In the genomic region with DNA sequence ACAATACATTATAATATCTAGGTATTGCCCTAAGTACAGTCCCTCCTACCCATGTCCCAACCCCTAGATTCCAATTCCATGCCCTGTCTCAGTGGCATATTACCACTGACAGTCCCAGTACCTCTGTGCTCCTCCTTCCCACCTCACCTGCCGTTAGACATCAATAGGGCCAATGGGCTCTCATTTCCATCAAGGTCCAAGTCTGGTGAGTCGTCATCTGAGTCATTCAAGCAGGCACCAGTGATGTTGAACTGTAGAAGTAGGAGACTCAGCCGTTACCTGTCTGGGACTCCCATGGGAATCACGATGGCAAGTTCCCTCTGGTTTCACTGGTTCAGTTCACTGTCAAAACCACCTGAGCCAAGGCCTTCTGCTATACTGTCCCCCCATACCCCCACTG, we compare ENCODE assay signal across 23 cellular contexts. TPM values are rescaled to one million over a fixed set of nuclear protein-coding genes. Genes with fewer than 3 reads are reported as not detected.
DNase-seq lines count a peak whose midpoint lies in the region; ATAC-seq, FAIRE-seq and TF ChIP-seq lines count a peak whose summit lies in the region.
"Had no signal": no experiment of that assay in that cellular context is flagged by ENCODE, and none has a peak within 500 bp of the region (broad histone marks: within the 10 kb centered on the region; RNA-seq: fewer than 3 reads in every experiment).

No MANE protein-coding gene starts in this region.

- FAIRE-seq in keratinocyte (lab: Jason Lieb, UNC) = peak; percentile 13
- FAIRE-seq: GM12891, HTR-8/SVneo had no signal

- TF ChIP-seq RAD21 in HCT116 (IDR thresholded peaks at IDR 0.05; ENCODE audit: low read depth) = no peak

- peaks cover 2% of the 10 kb centered on the region for H3K4me1 Mint-ChIP-seq in activated CD4-positive, alpha-beta T cell treated with anti-CD3 and anti-CD28 coated beads, Interleukin-2, amount 10 ng/mL, durations not matched to agents 24 days and 14 days
- no peaks in the 10 kb centered on the region for H3K4me1 Mint-ChIP-seq in activated T-helper 1 cell treated with anti-CD3 and anti-CD28 coated beads, Interleukin-12 subunit alpha, Interleukin-12 subunit beta, Interleukin-2, Interleukin-4 antibody, amounts not matched to agents 30 ng/mL and 10 ng/mL and 1 ng/mL, durations not matched to agents 14 hours and 24 hours and 36 hours (ENCODE audit: low read depth)
- H3K4me1 Mint-ChIP-seq in activated T-cell treated with anti-CD3 and anti-CD28 coated beads, Interleukin-2, amount 50 U/mL, for 4 hours (ENCODE audit: low read depth) = no peaks in the 10 kb centered on the region
- H3K4me1 Mint-ChIP-seq: CD4-positive, CD25-positive, alpha-beta regulatory T cell had no signal

- H3K79me2 ChIP-seq in HCT116 (ENCODE audit: insufficient read depth, low read length) (no peaks in the 10 kb centered on the region), keratinocyte (ENCODE audit: control insufficient read depth, insufficient read depth, low read length) (no peaks in the 10 kb centered on the region)

- dilution Hi-C loops in keratinocyte (cut with MboI; ENCODE audit: extremely low pct_ligation_motif_present, low sequenced_read_pairs) = no loop called here

- CTCF ChIA-PET in HCT116 (lab: Charles Lee) = no interaction called here

- H3K27me3 ChIP-seq in HCT116 (ENCODE audit: insufficient read depth, low read length) = no peaks in the 10 kb centered on the region
- H3K27me3 ChIP-seq in keratinocyte (ENCODE audit: control insufficient read depth, extremely low read depth, insufficient read depth, low read length) = no peaks in the 10 kb centered on the region

- H3K36me3 ChIP-seq in HCT116 (ENCODE audit: control insufficient read depth in 1 of 2, insufficient read depth in 2 of 2, low read length in 2 of 2) (peaks cover 0 to 2% of the 10 kb centered on the region in 2 experiments; a peak in 1 of 4 replicates), keratinocyte (ENCODE audit: control insufficient read depth in 2 of 2, extremely low read depth in 1 of 2, insufficient read depth in 2 of 2, low read length in 2 of 2) (peaks cover 0 to 2% of the 10 kb centered on the region in 2 experiments)

- POLR2A ChIA-PET in HCT116 (lab: Charles Lee) = no interaction called here

- no peak for DNase-seq in activated CD4-positive, alpha-beta T cell treated with anti-CD3 and anti-CD28 coated beads, Interleukin-2, amount 10 ng/mL, durations not matched to agents 24 days and 14 days
- no peak for DNase-seq in activated CD4-positive, alpha-beta T cell treated with anti-CD3 and anti-CD28 coated beads for 48 hours
- DNase-seq in HCT116 (ENCODE audit: low read depth, low spot score) (peak; percentile 12), keratinocyte (ENCODE audit: low read depth, low spot score) (no peak), HCEC 1CT (no peak), lower leg skin (ENCODE audit: low spot score in 2 of 2) (no peak)
- no peak for DNase-seq in activated T-helper 1 cell treated with anti-CD3 and anti-CD28 coated beads, Interleukin-12 subunit alpha, Interleukin-12 subunit beta, Interleukin-2, Interleukin-4 antibody, amounts not matched to agents 30 ng/mL and 10 ng/mL and 1 ng/mL, durations not matched to agents 14 hours and 24 hours and 36 hours (ENCODE audit: low spot score)
- no peak for DNase-seq in activated T-cell treated with anti-CD3 and anti-CD28 coated beads, Interleukin-2, amount 50 U/mL, for 4 hours
- DNase-seq: 8988T; CD4-positive, CD25-positive, alpha-beta regulatory T cell; DMS79; EL; GF-D8; KBM-7; MM.1S; NCI-H2029; NCI-H2227 treated with DMSO at 0.1 percent for 48 hours; NCI-H526 treated with DMSO at 0.1 percent for 48 hours; RPMI8226; SHP77 treated with DMSO at 0.1 percent for 48 hours had no signal

- intact Hi-C loops in activated CD4-positive, alpha-beta T cell treated with anti-CD3 and anti-CD28 coated beads, Interleukin-2, amount 10 ng/mL, durations not matched to agents 24 days and 14 days (cut with micrococcal nuclease) = no loop called here
- intact Hi-C loops in HCT116 (cut with micrococcal nuclease) = no loop called here
- intact Hi-C loops in activated T-helper 1 cell treated with anti-CD3 and anti-CD28 coated beads, Interleukin-12 subunit alpha, Interleukin-12 subunit beta, Interleukin-2, Interleukin-4 antibody, amounts not matched to agents 30 ng/mL and 10 ng/mL and 1 ng/mL, durations not matched to agents 14 hours and 24 hours and 36 hours (cut with micrococcal nuclease) = no loop called here
- intact Hi-C loops in lower leg skin (cut with DNase I; ENCODE audit: low total_unique reads) = no loop called here

- H3K27ac Mint-ChIP-seq in activated CD4-positive, alpha-beta T cell treated with anti-CD3 and anti-CD28 coated beads, Interleukin-2, amount 10 ng/mL, durations not matched to agents 24 days and 14 days = peak overlapping the region; percentile 32
- peak overlapping the region; percentile 61 for H3K27ac Mint-ChIP-seq in activated T-helper 1 cell treated with anti-CD3 and anti-CD28 coated beads, Interleukin-12 subunit alpha, Interleukin-12 subunit beta, Interleukin-2, Interleukin-4 antibody, amounts not matched to agents 30 ng/mL and 10 ng/mL and 1 ng/mL, durations not matched to agents 14 hours and 24 hours and 36 hours

- no peak overlapping the region for H3K4me3 ChIP-seq in HCT116 (replicated peaks in 1 of 2; ENCODE audit: low read depth in 1 of 2, low read length in 2 of 2)
- H3K4me3 ChIP-seq in keratinocyte (ENCODE audit: control insufficient read depth in 2 of 3, extremely low read depth in 1 of 3, insufficient read depth in 2 of 3, low read depth in 1 of 3, low read length in 3 of 3) = no peak overlapping the region
- no peak overlapping the region for H3K4me3 ChIP-seq in lower leg skin (ENCODE audit: low read depth, poor library complexity, severe bottlenecking)
- H3K4me3 ChIP-seq: BLaER1 had no signal

- RAD21 ChIA-PET in HCT116 (lab: Charles Lee; ENCODE audit: low non-redundant PET in 1 of 2, low total read pairs in 2 of 2, uncharacterized antibody in 2 of 2, unreplicated experiment in 2 of 2) = no interaction called here

- peak; percentile 54 for ATAC-seq in HCT116
- ATAC-seq in activated T-cell treated with anti-CD3 and anti-CD28 coated beads, Interleukin-2, amount 50 U/mL, for 4 hours = no peak

- H3K27ac ChIP-seq in HCT116 (ENCODE audit: low read depth, low read length) (no peak overlapping the region), keratinocyte (ENCODE audit: control insufficient read depth, insufficient read depth, low read length) (no peak overlapping the region)
- H3K27ac ChIP-seq: BLaER1 had no signal

- 66 to 87% methylated on average over 4 of the region's 4 CpGs for WGBS in lower leg skin, 2 donors

- H3K9me3 ChIP-seq in HCT116 (ENCODE audit: control insufficient read depth in 1 of 2, insufficient read depth in 1 of 2, low read depth in 1 of 2, low read length in 2 of 2) = no peaks in the 10 kb centered on the region
- no peaks in the 10 kb centered on the region for H3K9me3 ChIP-seq in keratinocyte (ENCODE audit: control insufficient read depth, low read depth, low read length)
- H3K9me3 ChIP-seq: BLaER1 had no signal

- no peak for TF ChIP-seq POLR2A in HCT116 (IDR thresholded peaks at IDR 0.05; ENCODE audit: borderline replicate concordance, extremely low read depth, insufficient read depth, insufficient read length)
- TF ChIP-seq POLR2A in lower leg skin (IDR thresholded peaks at IDR 0.05) = no peak

- no peak overlapping the region for H3K9ac ChIP-seq in HCT116 (ENCODE audit: low read length)
- no peak overlapping the region for H3K9ac ChIP-seq in keratinocyte (ENCODE audit: control insufficient read depth, extremely low read depth, insufficient read depth, low read length)
- H3K9ac ChIP-seq: BLaER1 had no signal

- H3K9me2 ChIP-seq in HCT116 (ENCODE audit: insufficient read depth) = no peaks in the 10 kb centered on the region

- TF ChIP-seq CTCF in HCT116 (IDR thresholded peaks at IDR 0.05 in 2 of 3, conservative IDR thresholded peaks at IDR 0.05 in 1 of 3; ENCODE audit: borderline replicate concordance in 1 of 3, insufficient read depth in 1 of 3, low read depth in 2 of 3, low read length in 2 of 3) (no peak), keratinocyte (optimal IDR thresholded peaks at IDR 0.05 in 1 of 3, IDR thresholded peaks at IDR 0.05 in 1 of 3, conservative IDR thresholded peaks at IDR 0.05 in 1 of 3; ENCODE audit: extremely low read depth in 1 of 3, insufficient read depth in 2 of 3, low read length in 3 of 3) (no peak), lower leg skin (IDR thresholded peaks at IDR 0.05) (no peak)

- H3K9me3 Mint-ChIP-seq in activated CD4-positive, alpha-beta T cell treated with anti-CD3 and anti-CD28 coated beads, Interleukin-2, amount 10 ng/mL, durations not matched to agents 24 days and 14 days = no peaks in the 10 kb centered on the region
- H3K9me3 Mint-ChIP-seq in activated T-helper 1 cell treated with anti-CD3 and anti-CD28 coated beads, Interleukin-12 subunit alpha, Interleukin-12 subunit beta, Interleukin-2, Interleukin-4 antibody, amounts not matched to agents 30 ng/mL and 10 ng/mL and 1 ng/mL, durations not matched to agents 14 hours and 24 hours and 36 hours = no peaks in the 10 kb centered on the region
- no peaks in the 10 kb centered on the region for H3K9me3 Mint-ChIP-seq in activated T-cell treated with anti-CD3 and anti-CD28 coated beads, Interleukin-2, amount 50 U/mL, for 4 hours
- H3K9me3 Mint-ChIP-seq: CD4-positive, CD25-positive, alpha-beta regulatory T cell had no signal

- H3K4me2 ChIP-seq in HCT116 (ENCODE audit: low read length) = no peak overlapping the region
- H3K4me2 ChIP-seq in keratinocyte (ENCODE audit: control insufficient read depth, extremely low read depth, insufficient read depth, low read depth, low read length) = no peak overlapping the region
- H3K4me2 ChIP-seq: BLaER1 had no signal

- H3K4me1 ChIP-seq in HCT116 (ENCODE audit: control insufficient read depth in 1 of 2, insufficient read depth in 2 of 2, low read length in 2 of 2) (peaks cover 0 to 9% of the 10 kb centered on the region in 2 experiments; a peak in 2 of 4 replicates), keratinocyte (ENCODE audit: control insufficient read depth, extremely low read depth, insufficient read depth, low read length) (no peaks in the 10 kb centered on the region)
- H3K4me1 ChIP-seq: BLaER1 had no signal

- H3K36me3 Mint-ChIP-seq in activated CD4-positive, alpha-beta T cell treated with anti-CD3 and anti-CD28 coated beads, Interleukin-2, amount 10 ng/mL, durations not matched to agents 24 days and 14 days (ENCODE audit: low read depth) = peaks cover 43% of the 10 kb centered on the region
- peaks cover 30% of the 10 kb centered on the region for H3K36me3 Mint-ChIP-seq in activated T-helper 1 cell treated with anti-CD3 and anti-CD28 coated beads, Interleukin-12 subunit alpha, Interleukin-12 subunit beta, Interleukin-2, Interleukin-4 antibody, amounts not matched to agents 30 ng/mL and 10 ng/mL and 1 ng/mL, durations not matched to agents 14 hours and 24 hours and 36 hours (ENCODE audit: low read depth)
- H3K36me3 Mint-ChIP-seq in activated T-cell treated with anti-CD3 and anti-CD28 coated beads, Interleukin-2, amount 50 U/mL, for 4 hours (ENCODE audit: insufficient read depth) = peaks cover 28% of the 10 kb centered on the region

- H2AFZ ChIP-seq in HCT116 (ENCODE audit: low read depth, low read length, poor library complexity, severe bottlenecking) = no peak overlapping the region
- H2AFZ ChIP-seq in keratinocyte (ENCODE audit: control insufficient read depth, low read length) = no peak overlapping the region

- no peaks in the 10 kb centered on the region for H3K9me1 ChIP-seq in keratinocyte (ENCODE audit: control insufficient read depth, extremely low read depth, insufficient read depth, low read length)

- H3K27me3 Mint-ChIP-seq in activated CD4-positive, alpha-beta T cell treated with anti-CD3 and anti-CD28 coated beads, Interleukin-2, amount 10 ng/mL, durations not matched to agents 24 days and 14 days = no peaks in the 10 kb centered on the region
- H3K27me3 Mint-ChIP-seq in activated T-helper 1 cell treated with anti-CD3 and anti-CD28 coated beads, Interleukin-12 subunit alpha, Interleukin-12 subunit beta, Interleukin-2, Interleukin-4 antibody, amounts not matched to agents 30 ng/mL and 10 ng/mL and 1 ng/mL, durations not matched to agents 14 hours and 24 hours and 36 hours (ENCODE audit: insufficient read depth) = no peaks in the 10 kb centered on the region
- H3K27me3 Mint-ChIP-seq in activated T-cell treated with anti-CD3 and anti-CD28 coated beads, Interleukin-2, amount 50 U/mL, for 4 hours (ENCODE audit: low read depth) = no peaks in the 10 kb centered on the region
- H3K27me3 Mint-ChIP-seq: CD4-positive, CD25-positive, alpha-beta regulatory T cell had no signal

- no peak overlapping the region for H3K4me3 Mint-ChIP-seq in activated CD4-positive, alpha-beta T cell treated with anti-CD3 and anti-CD28 coated beads, Interleukin-2, amount 10 ng/mL, durations not matched to agents 24 days and 14 days
- H3K4me3 Mint-ChIP-seq in activated T-helper 1 cell treated with anti-CD3 and anti-CD28 coated beads, Interleukin-12 subunit alpha, Interleukin-12 subunit beta, Interleukin-2, Interleukin-4 antibody, amounts not matched to agents 30 ng/mL and 10 ng/mL and 1 ng/mL, durations not matched to agents 14 hours and 24 hours and 36 hours = no peak overlapping the region
- H3K4me3 Mint-ChIP-seq in activated T-cell treated with anti-CD3 and anti-CD28 coated beads, Interleukin-2, amount 50 U/mL, for 4 hours = no peak overlapping the region
- H3K4me3 Mint-ChIP-seq: CD4-positive, CD25-positive, alpha-beta regulatory T cell had no signal

- H4K20me1 ChIP-seq in HCT116 (ENCODE audit: insufficient read depth) (no peaks in the 10 kb centered on the region), keratinocyte (ENCODE audit: control insufficient read depth, extremely low read depth, insufficient read depth, low read length) (no peaks in the 10 kb centered on the region)
- H4K20me1 ChIP-seq: BLaER1 had no signal

- no TSS peak for BruUV-seq in HCT116 (replicated peaks; lab: Mats Ljungman, UMichigan)

RNA-seq across cellular contexts. Expression of a gene that starts 51.7 kb away (rescaled TPM):
- 50.7 and 53.4 TPM in 2 replicates for total RNA-seq in activated CD4-positive, alpha-beta T cell treated with anti-CD3 and anti-CD28 coated beads, Interleukin-2, amount 10 ng/mL, durations not matched to agents 24 days and 14 days
- 28.0 TPM for total RNA-seq in HCT116 (2021; ENCODE audit: unreplicated experiment)
- 15.3 and 16.7 TPM in 2 replicates for polyA plus RNA-seq in HCT116 (2012)
- total RNA-seq in activated T-helper 1 cell treated with anti-CD3 and anti-CD28 coated beads, Interleukin-12 subunit alpha, Interleukin-12 subunit beta, Interleukin-2, Interleukin-4 antibody, amounts not matched to agents 30 ng/mL and 10 ng/mL and 1 ng/mL, durations not matched to agents 14 hours and 24 hours and 36 hours = 50.7 and 54.8 TPM in 2 replicates
- 5.9 to 8.3 TPM (median 7.6 TPM) in 3 replicates for polyA plus RNA-seq in keratinocyte
- 25.3 TPM for polyA plus RNA-seq in keratinocyte (2011; ENCODE audit: low read depth)
- polyA plus RNA-seq in keratinocyte (2011; cell fraction: cytosol; rRNA removed) = 4.6 and 5.5 TPM in 2 replicates
- polyA plus RNA-seq in keratinocyte (2011; cell fraction: nucleus; rRNA removed) = 23.0 and 28.1 TPM in 2 replicates
- 6.8 and 7.9 TPM in 2 replicates for polyA plus RNA-seq in keratinocyte (2012; ENCODE audit: low replicate concordance)
- 17.9 to 31.6 TPM (median 27.3 TPM) in 3 replicates for polyA minus RNA-seq in keratinocyte
- 14.2 TPM for polyA minus RNA-seq in keratinocyte (2011; cell fraction: cytosol; rRNA and poly(A)+ RNA removed)
- 18.5 and 44.1 TPM in 2 replicates for polyA minus RNA-seq in keratinocyte (2011; cell fraction: nucleus; rRNA and poly(A)+ RNA removed)
- 10 to 100 TPM; 46.8 to 54.2 (median 52.7) TPM for total RNA-seq in activated T-cell treated with anti-CD3 and anti-CD28 coated beads, Interleukin-2, amount 50 U/mL, for 4 hours
- 10 to 100 TPM; 21.5 to 50.3 (median 30.5) TPM for total RNA-seq in lower leg skin
